21 cellular contexts compared by ENCODE assay signal in the genomic region with DNA sequence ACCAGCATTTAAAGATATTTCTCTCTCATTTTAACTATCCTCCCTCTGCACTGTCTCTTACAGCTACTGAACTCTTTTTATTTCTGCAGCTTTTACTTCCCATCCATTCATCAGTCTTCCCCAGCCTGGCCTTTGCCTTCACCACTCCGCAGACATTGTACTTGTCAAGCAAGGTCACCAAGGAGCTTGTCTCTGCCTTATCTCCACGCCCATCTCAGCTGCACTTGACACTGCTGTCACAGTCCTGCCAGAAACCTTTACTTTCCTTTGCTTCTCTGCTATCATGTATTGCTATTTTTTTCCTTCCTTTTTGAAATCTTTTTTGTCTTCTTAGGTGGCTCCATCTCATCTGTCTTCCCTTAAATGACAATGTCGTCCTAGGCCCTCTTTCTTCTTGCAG.
"Had no signal": no experiment of that assay in that cellular context is flagged by ENCODE, and none has a peak within 500 bp of the region (broad histone marks: within the 10 kb centered on the region; RNA-seq: fewer than 3 reads in every experiment).

No MANE protein-coding gene starts in this region.

- H3K4me3 ChIP-seq: colonic mucosa, esophagus squamous epithelium, gastrocnemius medialis, heart left ventricle, left lung, lower lobe of right lung, mucosa of descending colon had no signal

- H3K9me3 ChIP-seq: colonic mucosa, esophagus squamous epithelium, gastrocnemius medialis, left lung, lower lobe of right lung, mucosa of descending colon had no signal

- H3K27ac ChIP-seq: colonic mucosa, epithelial cell of prostate, esophagus squamous epithelium, gastrocnemius medialis, heart left ventricle, left lung, lower lobe of right lung had no signal

- H3K36me3 ChIP-seq: colonic mucosa, esophagus squamous epithelium, gastrocnemius medialis, heart left ventricle, left lung, lower lobe of right lung had no signal

- H3K27me3 ChIP-seq: colonic mucosa, esophagus squamous epithelium, gastrocnemius medialis, heart left ventricle, left lung had no signal

- ATAC-seq: effector memory CD8-positive, alpha-beta T cell; esophagus mucosa; gastrocnemius medialis; heart left ventricle; left cardiac atrium; left lung; left ventricle myocardium superior; lower lobe of right lung; mucosa of descending colon had no signal

- DNase-seq: colonic mucosa; cortex of kidney; effector CD8-positive, alpha-beta T cell; effector memory CD8-positive, alpha-beta T cell; endodermal cell; erythroblast; esophagus squamous epithelium; foreskin fibroblast; foreskin melanocyte; gastrocnemius medialis; heart left ventricle; hippocampal formation; left cardiac atrium; left lung; left ventricle myocardium superior; lower lobe of right lung; mesenchymal stem cell; mucosa of descending colon; naive B cell had no signal

- H3K4me1 ChIP-seq: colonic mucosa, esophagus squamous epithelium, gastrocnemius medialis, heart left ventricle, left lung, lower lobe of right lung had no signal
